ENCODE assay signal across 1 cellular context in the genomic region with DNA sequence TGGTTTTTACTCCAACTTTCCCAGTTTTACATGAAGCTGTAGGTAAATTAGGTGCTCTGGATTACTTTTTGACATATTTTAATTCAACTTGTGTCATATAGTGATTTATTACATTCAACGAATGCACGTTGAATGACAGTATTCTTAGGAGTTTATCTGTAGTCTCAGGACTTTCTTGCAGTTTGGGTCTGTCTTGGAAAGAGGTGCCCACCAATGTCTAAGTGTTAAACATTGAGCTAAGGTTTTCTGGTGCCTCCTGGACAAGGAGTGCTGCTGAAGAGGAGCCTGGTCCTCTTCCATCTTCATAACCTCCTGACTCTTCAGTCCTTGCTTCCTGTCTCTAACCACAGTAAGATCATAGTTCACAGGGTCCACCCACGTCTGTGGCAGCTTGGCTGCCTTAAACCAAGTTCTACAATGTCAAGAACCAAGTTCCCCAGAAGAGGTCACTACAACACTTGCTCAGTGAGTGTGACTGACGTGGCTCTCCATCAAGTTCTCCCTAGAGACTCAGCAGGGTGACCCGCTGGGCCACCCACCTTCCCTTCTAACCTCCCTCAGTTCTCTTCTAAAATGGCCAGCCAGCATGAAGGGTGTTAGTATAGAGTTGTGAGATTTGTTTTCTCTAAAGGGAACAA.
A peak's percentile ranks its signal among the peaks of the same experiment; 100 is the strongest.
TF ChIP-seq lines count a peak whose summit lies in the region.

No MANE protein-coding gene starts in this region.

TF ChIP-seq in GM12878, 131 proteins besides CTCF, POLR2A, EP300 and RAD21 (continued from another document and continues in another):
- TF ChIP-seq, protein P1, sequence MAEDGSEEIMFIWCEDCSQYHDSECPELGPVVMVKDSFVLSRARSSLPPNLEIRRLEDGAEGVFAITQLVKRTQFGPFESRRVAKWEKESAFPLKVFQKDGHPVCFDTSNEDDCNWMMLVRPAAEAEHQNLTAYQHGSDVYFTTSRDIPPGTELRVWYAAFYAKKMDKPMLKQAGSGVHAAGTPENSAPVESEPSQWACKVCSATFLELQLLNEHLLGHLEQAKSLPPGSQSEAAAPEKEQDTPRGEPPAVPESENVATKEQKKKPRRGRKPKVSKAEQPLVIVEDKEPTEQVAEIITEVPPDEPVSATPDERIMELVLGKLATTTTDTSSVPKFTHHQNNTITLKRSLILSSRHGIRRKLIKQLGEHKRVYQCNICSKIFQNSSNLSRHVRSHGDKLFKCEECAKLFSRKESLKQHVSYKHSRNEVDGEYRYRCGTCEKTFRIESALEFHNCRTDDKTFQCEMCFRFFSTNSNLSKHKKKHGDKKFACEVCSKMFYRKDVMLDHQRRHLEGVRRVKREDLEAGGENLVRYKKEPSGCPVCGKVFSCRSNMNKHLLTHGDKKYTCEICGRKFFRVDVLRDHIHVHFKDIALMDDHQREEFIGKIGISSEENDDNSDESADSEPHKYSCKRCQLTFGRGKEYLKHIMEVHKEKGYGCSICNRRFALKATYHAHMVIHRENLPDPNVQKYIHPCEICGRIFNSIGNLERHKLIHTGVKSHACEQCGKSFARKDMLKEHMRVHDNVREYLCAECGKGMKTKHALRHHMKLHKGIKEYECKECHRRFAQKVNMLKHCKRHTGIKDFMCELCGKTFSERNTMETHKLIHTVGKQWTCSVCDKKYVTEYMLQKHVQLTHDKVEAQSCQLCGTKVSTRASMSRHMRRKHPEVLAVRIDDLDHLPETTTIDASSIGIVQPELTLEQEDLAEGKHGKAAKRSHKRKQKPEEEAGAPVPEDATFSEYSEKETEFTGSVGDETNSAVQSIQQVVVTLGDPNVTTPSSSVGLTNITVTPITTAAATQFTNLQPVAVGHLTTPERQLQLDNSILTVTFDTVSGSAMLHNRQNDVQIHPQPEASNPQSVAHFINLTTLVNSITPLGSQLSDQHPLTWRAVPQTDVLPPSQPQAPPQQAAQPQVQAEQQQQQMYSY (CRISPR knock-in tag; IDR thresholded peaks at IDR 0.05) = no peak
- TF ChIP-seq SMC3 (IDR thresholded peaks at IDR 0.05; ENCODE audit: borderline replicate concordance, low read length) (peak; percentile 83; the same call in 1 of the 2 replicates), STAT3 (IDR thresholded peaks at IDR 0.05; ENCODE audit: low read depth, low read length) (no peak), CHD4 (IDR thresholded peaks at IDR 0.05) (no peak), BRCA1 (IDR thresholded peaks at IDR 0.05; ENCODE audit: low read depth, low read length) (no peak), PML (IDR thresholded peaks at IDR 0.05; ENCODE audit: low read length) (no peak), MEF2A (IDR thresholded peaks at IDR 0.05; ENCODE audit: insufficient read depth, low read depth, low read length) (no peak), NBN (IDR thresholded peaks at IDR 0.05) (no peak), NR2C1 (IDR thresholded peaks at IDR 0.05) (peak; percentile 44), KDM1A (IDR thresholded peaks at IDR 0.05; ENCODE audit: borderline replicate concordance) (no peak), ZSCAN29 (IDR thresholded peaks at IDR 0.05) (no peak), CREB1 (IDR thresholded peaks at IDR 0.05; ENCODE audit: low read depth) (peak; percentile 53; the same call in 1 of the 2 replicates), PAX5 (IDR thresholded peaks at IDR 0.05; ENCODE audit: borderline replicate concordance, low read depth, low read length) (peak; percentile 74; the same call in 1 of the 2 replicates), POU2F2 (IDR thresholded peaks at IDR 0.05; ENCODE audit: borderline replicate concordance, low read depth, low read length) (peak; percentile 56; the same call in 1 of the 3 replicates), ZNF24 (IDR thresholded peaks at IDR 0.05) (no peak), POLR2AphosphoS5 (IDR thresholded peaks at IDR 0.05; ENCODE audit: low read length) (no peak), GATAD2B (conservative IDR thresholded peaks at IDR 0.05; ENCODE audit: low read depth) (no peak), KAT2A (conservative IDR thresholded peaks at IDR 0.05; ENCODE audit: control insufficient read depth, low read depth, low read length) (no peak), NFIC (IDR thresholded peaks at IDR 0.05; ENCODE audit: low read depth, low read length) (no peak), EGR1 (IDR thresholded peaks at IDR 0.05; ENCODE audit: borderline replicate concordance in 1 of 2, low read depth in 2 of 2, low read length in 2 of 2) (peak in 1 of 2 experiments; percentile 87; a peak in 2 of 3 replicates), ZNF622 (IDR thresholded peaks at IDR 0.05) (no peak), SMAD1 (IDR thresholded peaks at IDR 0.05; ENCODE audit: low read depth, partially characterized antibody) (no peak), HDGF (IDR thresholded peaks at IDR 0.05) (no peak), ZNF217 (IDR thresholded peaks at IDR 0.05) (no peak), FOXM1 (IDR thresholded peaks at IDR 0.05; ENCODE audit: low read depth, low read length) (0 out of 2 replicates have a peak, but pooled peaks have one; percentile 51), SPI1 (IDR thresholded peaks at IDR 0.05; ENCODE audit: borderline replicate concordance, insufficient read depth, low read depth, low read length) (no peak), CREM (IDR thresholded peaks at IDR 0.05; ENCODE audit: low read depth) (peak; percentile 68), RBBP5 (conservative IDR thresholded peaks at IDR 0.05) (no peak), JUND (IDR thresholded peaks at IDR 0.05; ENCODE audit: low read depth, low read length) (0 out of 2 replicates have a peak, but pooled peaks have one; percentile 19), TAF1 (IDR thresholded peaks at IDR 0.05; ENCODE audit: borderline replicate concordance, low read depth, low read length) (no peak), TARDBP (IDR thresholded peaks at IDR 0.05; ENCODE audit: borderline replicate concordance) (no peak), POLR2AphosphoS2 (IDR thresholded peaks at IDR 0.05; ENCODE audit: low read depth, low read length) (no peak), SUPT20H (IDR thresholded peaks at IDR 0.05; ENCODE audit: borderline replicate concordance, control insufficient read depth, low read depth, low read length) (no peak), NR2F1 (conservative IDR thresholded peaks at IDR 0.05) (peak; percentile 98), ASH2L (IDR thresholded peaks at IDR 0.05; ENCODE audit: borderline replicate concordance, low read depth) (no peak), FOS (IDR thresholded peaks at IDR 0.05; ENCODE audit: borderline replicate concordance, extremely low read depth, insufficient read length) (no peak), WRNIP1 (IDR thresholded peaks at IDR 0.05; ENCODE audit: borderline replicate concordance, low read depth, low read length) (0 out of 2 replicates have a peak, but pooled peaks have one; percentile 66), HDAC6 (IDR thresholded peaks at IDR 0.05; ENCODE audit: unreplicated experiment) (no peak), IKZF2 (IDR thresholded peaks at IDR 0.05) (0 out of 4 replicates have a peak, but pooled peaks of 1 of the 2 experiments have one; percentile 14), RCOR1 (conservative IDR thresholded peaks at IDR 0.05; ENCODE audit: low read depth, low read length) (0 out of 2 replicates have a peak, but pooled peaks have one; percentile 76), HCFC1 (IDR thresholded peaks at IDR 0.05; ENCODE audit: low read length) (no peak)
- TF ChIP-seq, protein P2, sequence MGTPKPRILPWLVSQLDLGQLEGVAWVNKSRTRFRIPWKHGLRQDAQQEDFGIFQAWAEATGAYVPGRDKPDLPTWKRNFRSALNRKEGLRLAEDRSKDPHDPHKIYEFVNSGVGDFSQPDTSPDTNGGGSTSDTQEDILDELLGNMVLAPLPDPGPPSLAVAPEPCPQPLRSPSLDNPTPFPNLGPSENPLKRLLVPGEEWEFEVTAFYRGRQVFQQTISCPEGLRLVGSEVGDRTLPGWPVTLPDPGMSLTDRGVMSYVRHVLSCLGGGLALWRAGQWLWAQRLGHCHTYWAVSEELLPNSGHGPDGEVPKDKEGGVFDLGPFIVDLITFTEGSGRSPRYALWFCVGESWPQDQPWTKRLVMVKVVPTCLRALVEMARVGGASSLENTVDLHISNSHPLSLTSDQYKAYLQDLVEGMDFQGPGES (IDR thresholded peaks at IDR 0.05) = no peak
- TF ChIP-seq, protein P3, sequence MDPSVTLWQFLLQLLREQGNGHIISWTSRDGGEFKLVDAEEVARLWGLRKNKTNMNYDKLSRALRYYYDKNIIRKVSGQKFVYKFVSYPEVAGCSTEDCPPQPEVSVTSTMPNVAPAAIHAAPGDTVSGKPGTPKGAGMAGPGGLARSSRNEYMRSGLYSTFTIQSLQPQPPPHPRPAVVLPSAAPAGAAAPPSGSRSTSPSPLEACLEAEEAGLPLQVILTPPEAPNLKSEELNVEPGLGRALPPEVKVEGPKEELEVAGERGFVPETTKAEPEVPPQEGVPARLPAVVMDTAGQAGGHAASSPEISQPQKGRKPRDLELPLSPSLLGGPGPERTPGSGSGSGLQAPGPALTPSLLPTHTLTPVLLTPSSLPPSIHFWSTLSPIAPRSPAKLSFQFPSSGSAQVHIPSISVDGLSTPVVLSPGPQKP (IDR thresholded peaks at IDR 0.05; ENCODE audit: low read depth, low read length) = no peak
- TF ChIP-seq, protein P4, sequence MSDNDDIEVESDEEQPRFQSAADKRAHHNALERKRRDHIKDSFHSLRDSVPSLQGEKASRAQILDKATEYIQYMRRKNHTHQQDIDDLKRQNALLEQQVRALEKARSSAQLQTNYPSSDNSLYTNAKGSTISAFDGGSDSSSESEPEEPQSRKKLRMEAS (IDR thresholded peaks at IDR 0.05; ENCODE audit: low read depth, low read length) = no peak
- TF ChIP-seq, protein P5, sequence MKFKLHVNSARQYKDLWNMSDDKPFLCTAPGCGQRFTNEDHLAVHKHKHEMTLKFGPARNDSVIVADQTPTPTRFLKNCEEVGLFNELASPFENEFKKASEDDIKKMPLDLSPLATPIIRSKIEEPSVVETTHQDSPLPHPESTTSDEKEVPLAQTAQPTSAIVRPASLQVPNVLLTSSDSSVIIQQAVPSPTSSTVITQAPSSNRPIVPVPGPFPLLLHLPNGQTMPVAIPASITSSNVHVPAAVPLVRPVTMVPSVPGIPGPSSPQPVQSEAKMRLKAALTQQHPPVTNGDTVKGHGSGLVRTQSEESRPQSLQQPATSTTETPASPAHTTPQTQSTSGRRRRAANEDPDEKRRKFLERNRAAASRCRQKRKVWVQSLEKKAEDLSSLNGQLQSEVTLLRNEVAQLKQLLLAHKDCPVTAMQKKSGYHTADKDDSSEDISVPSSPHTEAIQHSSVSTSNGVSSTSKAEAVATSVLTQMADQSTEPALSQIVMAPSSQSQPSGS (IDR thresholded peaks at IDR 0.05; ENCODE audit: low read length) = no peak
- TF ChIP-seq, protein P6, sequence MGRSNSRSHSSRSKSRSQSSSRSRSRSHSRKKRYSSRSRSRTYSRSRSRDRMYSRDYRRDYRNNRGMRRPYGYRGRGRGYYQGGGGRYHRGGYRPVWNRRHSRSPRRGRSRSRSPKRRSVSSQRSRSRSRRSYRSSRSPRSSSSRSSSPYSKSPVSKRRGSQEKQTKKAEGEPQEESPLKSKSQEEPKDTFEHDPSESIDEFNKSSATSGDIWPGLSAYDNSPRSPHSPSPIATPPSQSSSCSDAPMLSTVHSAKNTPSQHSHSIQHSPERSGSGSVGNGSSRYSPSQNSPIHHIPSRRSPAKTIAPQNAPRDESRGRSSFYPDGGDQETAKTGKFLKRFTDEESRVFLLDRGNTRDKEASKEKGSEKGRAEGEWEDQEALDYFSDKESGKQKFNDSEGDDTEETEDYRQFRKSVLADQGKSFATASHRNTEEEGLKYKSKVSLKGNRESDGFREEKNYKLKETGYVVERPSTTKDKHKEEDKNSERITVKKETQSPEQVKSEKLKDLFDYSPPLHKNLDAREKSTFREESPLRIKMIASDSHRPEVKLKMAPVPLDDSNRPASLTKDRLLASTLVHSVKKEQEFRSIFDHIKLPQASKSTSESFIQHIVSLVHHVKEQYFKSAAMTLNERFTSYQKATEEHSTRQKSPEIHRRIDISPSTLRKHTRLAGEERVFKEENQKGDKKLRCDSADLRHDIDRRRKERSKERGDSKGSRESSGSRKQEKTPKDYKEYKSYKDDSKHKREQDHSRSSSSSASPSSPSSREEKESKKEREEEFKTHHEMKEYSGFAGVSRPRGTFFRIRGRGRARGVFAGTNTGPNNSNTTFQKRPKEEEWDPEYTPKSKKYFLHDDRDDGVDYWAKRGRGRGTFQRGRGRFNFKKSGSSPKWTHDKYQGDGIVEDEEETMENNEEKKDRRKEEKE (IDR thresholded peaks at IDR 0.05) = no peak
- TF ChIP-seq, protein P7, sequence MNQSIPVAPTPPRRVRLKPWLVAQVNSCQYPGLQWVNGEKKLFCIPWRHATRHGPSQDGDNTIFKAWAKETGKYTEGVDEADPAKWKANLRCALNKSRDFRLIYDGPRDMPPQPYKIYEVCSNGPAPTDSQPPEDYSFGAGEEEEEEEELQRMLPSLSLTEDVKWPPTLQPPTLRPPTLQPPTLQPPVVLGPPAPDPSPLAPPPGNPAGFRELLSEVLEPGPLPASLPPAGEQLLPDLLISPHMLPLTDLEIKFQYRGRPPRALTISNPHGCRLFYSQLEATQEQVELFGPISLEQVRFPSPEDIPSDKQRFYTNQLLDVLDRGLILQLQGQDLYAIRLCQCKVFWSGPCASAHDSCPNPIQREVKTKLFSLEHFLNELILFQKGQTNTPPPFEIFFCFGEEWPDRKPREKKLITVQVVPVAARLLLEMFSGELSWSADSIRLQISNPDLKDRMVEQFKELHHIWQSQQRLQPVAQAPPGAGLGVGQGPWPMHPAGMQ (IDR thresholded peaks at IDR 0.05; ENCODE audit: borderline replicate concordance) = no peak
- TF ChIP-seq, protein P8, sequence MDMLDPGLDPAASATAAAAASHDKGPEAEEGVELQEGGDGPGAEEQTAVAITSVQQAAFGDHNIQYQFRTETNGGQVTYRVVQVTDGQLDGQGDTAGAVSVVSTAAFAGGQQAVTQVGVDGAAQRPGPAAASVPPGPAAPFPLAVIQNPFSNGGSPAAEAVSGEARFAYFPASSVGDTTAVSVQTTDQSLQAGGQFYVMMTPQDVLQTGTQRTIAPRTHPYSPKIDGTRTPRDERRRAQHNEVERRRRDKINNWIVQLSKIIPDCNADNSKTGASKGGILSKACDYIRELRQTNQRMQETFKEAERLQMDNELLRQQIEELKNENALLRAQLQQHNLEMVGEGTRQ (IDR thresholded peaks at IDR 0.05; ENCODE audit: borderline replicate concordance, low read depth, low read length) = no peak
- TF ChIP-seq, protein P9, sequence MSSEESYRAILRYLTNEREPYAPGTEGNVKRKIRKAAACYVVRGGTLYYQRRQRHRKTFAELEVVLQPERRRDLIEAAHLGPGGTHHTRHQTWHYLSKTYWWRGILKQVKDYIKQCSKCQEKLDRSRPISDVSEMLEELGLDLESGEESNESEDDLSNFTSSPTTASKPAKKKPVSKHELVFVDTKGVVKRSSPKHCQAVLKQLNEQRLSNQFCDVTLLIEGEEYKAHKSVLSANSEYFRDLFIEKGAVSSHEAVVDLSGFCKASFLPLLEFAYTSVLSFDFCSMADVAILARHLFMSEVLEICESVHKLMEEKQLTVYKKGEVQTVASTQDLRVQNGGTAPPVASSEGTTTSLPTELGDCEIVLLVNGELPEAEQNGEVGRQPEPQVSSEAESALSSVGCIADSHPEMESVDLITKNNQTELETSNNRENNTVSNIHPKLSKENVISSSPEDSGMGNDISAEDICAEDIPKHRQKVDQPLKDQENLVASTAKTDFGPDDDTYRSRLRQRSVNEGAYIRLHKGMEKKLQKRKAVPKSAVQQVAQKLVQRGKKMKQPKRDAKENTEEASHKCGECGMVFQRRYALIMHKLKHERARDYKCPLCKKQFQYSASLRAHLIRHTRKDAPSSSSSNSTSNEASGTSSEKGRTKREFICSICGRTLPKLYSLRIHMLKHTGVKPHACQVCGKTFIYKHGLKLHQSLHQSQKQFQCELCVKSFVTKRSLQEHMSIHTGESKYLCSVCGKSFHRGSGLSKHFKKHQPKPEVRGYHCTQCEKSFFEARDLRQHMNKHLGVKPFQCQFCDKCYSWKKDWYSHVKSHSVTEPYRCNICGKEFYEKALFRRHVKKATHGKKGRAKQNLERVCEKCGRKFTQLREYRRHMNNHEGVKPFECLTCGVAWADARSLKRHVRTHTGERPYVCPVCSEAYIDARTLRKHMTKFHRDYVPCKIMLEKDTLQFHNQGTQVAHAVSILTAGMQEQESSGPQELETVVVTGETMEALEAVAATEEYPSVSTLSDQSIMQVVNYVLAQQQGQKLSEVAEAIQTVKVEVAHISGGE (CRISPR knock-in tag; IDR thresholded peaks at IDR 0.05) = no peak
